Comparison of ENCODE assay signal across 1 cellular context in the genomic region with DNA sequence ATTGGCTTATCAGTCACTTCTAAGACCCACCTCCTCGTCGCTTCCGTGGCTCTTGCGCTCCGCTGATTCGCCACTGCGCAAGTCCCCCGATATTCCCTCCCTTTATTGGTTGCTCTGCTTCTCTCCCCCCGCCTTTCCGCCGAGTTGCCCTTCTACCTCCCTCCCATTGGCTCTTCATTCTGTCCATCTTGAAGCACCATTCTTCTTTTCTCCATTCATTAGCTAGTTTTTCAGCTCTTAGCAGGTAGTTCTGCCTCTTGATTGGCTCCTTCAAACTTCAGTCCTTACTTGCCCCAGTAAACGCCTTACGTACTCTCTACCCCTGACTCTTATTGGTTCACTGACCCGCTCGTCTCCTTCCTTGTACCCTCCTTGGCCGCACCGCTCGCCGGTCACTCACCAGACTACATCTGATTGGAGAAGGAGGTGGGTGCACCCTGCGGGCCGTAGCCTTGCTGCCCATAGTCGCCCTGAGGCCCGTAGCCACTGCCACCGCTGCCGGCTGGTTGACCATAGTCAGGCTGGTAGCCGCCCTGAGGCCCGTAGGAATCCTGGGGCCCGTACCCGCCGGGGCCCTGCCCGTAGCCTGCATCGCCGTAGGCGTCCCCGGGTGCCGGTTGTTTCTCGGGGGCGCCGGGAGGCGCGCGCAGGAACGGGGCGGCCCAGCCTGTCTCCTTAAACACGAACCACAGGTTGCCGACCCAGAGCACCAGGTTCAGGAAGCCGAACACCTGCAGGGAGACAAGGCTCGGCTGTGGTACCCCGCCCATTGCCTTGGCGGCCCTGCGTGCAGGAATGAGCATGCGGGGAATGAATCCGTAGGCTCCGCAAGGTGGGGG.
TF ChIP-seq lines count a peak whose summit lies in the region.

No MANE protein-coding gene starts in this region.

TF ChIP-seq in IMR-90, 13 proteins besides CTCF, POLR2A, EP300 and RAD21:
- TF ChIP-seq FOS (IDR thresholded peaks at IDR 0.05; ENCODE audit: low read depth, low read length) = peak; percentile 35; the same call in 1 of the 2 replicates
- peak; percentile 18; the same call in 1 of the 2 replicates for TF ChIP-seq MAZ (IDR thresholded peaks at IDR 0.05; ENCODE audit: borderline replicate concordance, low read depth, low read length)
- TF ChIP-seq BHLHE40 (IDR thresholded peaks at IDR 0.05; ENCODE audit: low read depth, low read length) = no peak
